In the genomic region with DNA sequence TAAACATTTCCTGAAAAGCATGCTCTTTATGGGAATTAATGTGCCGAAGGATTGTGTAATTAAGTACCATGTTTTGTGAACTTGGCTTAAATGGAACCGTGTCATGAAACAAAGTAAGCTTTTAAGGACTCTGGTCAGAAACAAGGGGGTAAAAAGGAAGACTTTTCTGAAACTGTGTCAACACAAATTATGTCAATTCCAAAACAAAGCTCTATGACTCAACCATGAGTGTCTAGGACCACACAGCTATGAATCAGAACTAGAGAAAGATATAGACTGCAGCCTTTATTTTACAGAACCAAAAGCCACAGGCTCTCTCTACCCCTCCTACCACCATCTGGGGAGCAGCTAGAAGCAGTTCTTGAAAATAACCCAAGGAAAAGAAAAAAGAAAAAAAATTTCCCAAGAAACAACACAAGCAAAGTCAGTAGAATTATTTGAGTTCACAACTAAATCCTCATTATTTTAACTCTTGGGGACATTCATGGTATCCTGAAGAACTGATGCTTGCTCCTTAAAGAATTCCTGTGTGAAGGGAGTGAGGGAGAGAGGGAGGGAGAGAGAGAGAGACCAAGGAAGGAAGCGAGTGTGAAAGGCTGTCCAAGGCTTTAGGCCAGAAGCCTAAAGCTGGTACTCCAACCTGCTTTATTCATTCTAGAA, we compare ENCODE assay signal across 8 cellular contexts.
A peak's percentile ranks its signal among the peaks of the same experiment; 100 is the strongest.
DNase-seq lines count a peak whose midpoint lies in the region; ATAC-seq and TF ChIP-seq lines count a peak whose summit lies in the region.

No MANE protein-coding gene starts in this region.

- H3K27me3 ChIP-seq in SU-DHL-6 (ENCODE audit: low read length) (no peaks in the 10 kb centered on the region), aorta (ENCODE audit: control insufficient read depth in 1 of 2, insufficient read depth in 2 of 2, low read length in 1 of 2) (no peaks in the 10 kb centered on the region)

- H3K27ac Mint-ChIP-seq in effector memory CD8-positive, alpha-beta T cell = peak overlapping the region; percentile 27 to 87
- H3K27ac Mint-ChIP-seq in naive B cell = peak overlapping the region in 5 of 6 donors; percentile 37 to 77 (median 67)

- H3K79me2 ChIP-seq in SU-DHL-6 (ENCODE audit: insufficient read depth, low read length) = peaks cover 9% of the 10 kb centered on the region; the same call in 1 of the 2 replicates

- peaks cover 2 to 8% of the 10 kb centered on the region in 2 donors for H3K4me1 ChIP-seq in aorta (ENCODE audit: control insufficient read depth in 1 of 2, insufficient read depth in 2 of 2, low read length in 2 of 2)

- H3K27me3 Mint-ChIP-seq in effector memory CD8-positive, alpha-beta T cell = no peaks in the 10 kb centered on the region
- H3K27me3 Mint-ChIP-seq in naive B cell = no peaks in the 10 kb centered on the region

- no peak overlapping the region for H3K9ac ChIP-seq in SU-DHL-6 (ENCODE audit: low read length)

- H3K27ac ChIP-seq in 22Rv1 (peak overlapping the region; percentile 17; the same call in 1 of the 2 replicates), SU-DHL-6 (ENCODE audit: low read depth, low read length) (peak overlapping the region; percentile 16; the same call in 1 of the 2 replicates), aorta (ENCODE audit: low read depth in 1 of 2, low read length in 2 of 2) (peak overlapping the region; percentile 88 to 89)

- no peaks in the 10 kb centered on the region for H3K9me3 Mint-ChIP-seq in effector memory CD8-positive, alpha-beta T cell
- H3K9me3 Mint-ChIP-seq in naive B cell = no peaks in the 10 kb centered on the region

- no peak overlapping the region for H2AFZ ChIP-seq in SU-DHL-6 (ENCODE audit: low read depth, low read length, severe bottlenecking)

- H3K4me3 ChIP-seq in SU-DHL-6 (ENCODE audit: insufficient read depth, low read length, poor library complexity, severe bottlenecking) (no peak overlapping the region), aorta (ENCODE audit: low read length in 2 of 2) (no peak overlapping the region)

- no peak overlapping the region for H3K4me3 Mint-ChIP-seq in effector memory CD8-positive, alpha-beta T cell
- H3K4me3 Mint-ChIP-seq in naive B cell = no peak overlapping the region

- peaks cover 23% of the 10 kb centered on the region for H3F3A ChIP-seq in SU-DHL-6 (ENCODE audit: insufficient read depth)

- TF ChIP-seq CTCF in 22Rv1 (IDR thresholded peaks at IDR 0.05) = no peak
- TF ChIP-seq CTCF in SU-DHL-6 (IDR thresholded peaks at IDR 0.05; ENCODE audit: insufficient read depth, low read length, poor library complexity, severe bottlenecking) = no peak

- H3K36me3 Mint-ChIP-seq in effector memory CD8-positive, alpha-beta T cell (ENCODE audit: insufficient read depth) = peaks cover 59% of the 10 kb centered on the region
- peaks cover 8 to 26% of the 10 kb centered on the region in 2 donors for H3K36me3 Mint-ChIP-seq in naive B cell

- no peak for DNase-seq in effector memory CD8-positive, alpha-beta T cell
- DNase-seq in naive B cell (no peak), aorta (no peak)
- DNase-seq in central memory CD4-positive, alpha-beta T cell = no peak

- no peaks in the 10 kb centered on the region for H3K9me2 ChIP-seq in SU-DHL-6 (replicated peaks; ENCODE audit: insufficient read depth, low read length)

- ATAC-seq in GM18858 (IDR thresholded peaks at IDR 0.05; ENCODE audit: unreplicated experiment) = peak; percentile 80
- peak; percentile 59 for ATAC-seq in HG03097 (IDR thresholded peaks at IDR 0.05; ENCODE audit: low FRiP score, unreplicated experiment)
- ATAC-seq in effector memory CD8-positive, alpha-beta T cell (replicated peaks) = peak; percentile 53
- no peak for ATAC-seq in naive B cell (ENCODE audit: low read depth in 2 of 2)
- peak; percentile 69 for ATAC-seq in aorta (ENCODE audit: low FRiP score)

- H3K4me2 ChIP-seq in SU-DHL-6 (ENCODE audit: low read depth, low read length, poor library complexity, severe bottlenecking) = no peak overlapping the region

- H4K20me1 ChIP-seq in SU-DHL-6 (ENCODE audit: low read depth, low read length) = no peaks in the 10 kb centered on the region

- 2 to 6% methylated on average over 3 of the region's 3 CpGs for WGBS in aorta, 2 donors

- H3K4me1 Mint-ChIP-seq in effector memory CD8-positive, alpha-beta T cell (ENCODE audit: low read depth in 2 of 2) = peaks cover 14 to 22% of the 10 kb centered on the region in 2 donors
- H3K4me1 Mint-ChIP-seq in naive B cell = peaks cover 10 to 17% (median 13%) of the 10 kb centered on the region in 3 donors

- intact Hi-C loops in aorta (cut with DNase I) = loop anchor here (2.0 to 10.0 kb wide), 6 partner anchors 42 to 370 kb away; no protein-coding TSS in a partner anchor

- H3K36me3 ChIP-seq in SU-DHL-6 (ENCODE audit: low read length) = no peaks in the 10 kb centered on the region; the same call in 1 of the 2 replicates
- H3K36me3 ChIP-seq in aorta (ENCODE audit: control insufficient read depth in 1 of 2, insufficient read depth in 2 of 2, low read length in 1 of 2) = no peaks in the 10 kb centered on the region

- H3K9me3 ChIP-seq in SU-DHL-6 (ENCODE audit: insufficient read depth, low read length) (no peaks in the 10 kb centered on the region), aorta (ENCODE audit: control insufficient read depth, low read length) (no peaks in the 10 kb centered on the region)

Comparison
In these comparisons a context has a peak if more than half of its experiments do, and no peak if none do; other contexts are left out.
1. H3K27ac ChIP-seq: peak in every context shown above with its lines; median percentile 88 in aorta; 17 in 22Rv1; 16 in SU-DHL-6.
2. ATAC-seq: peak in GM18858 (single experiment), HG03097 (single experiment), effector memory CD8-positive, alpha-beta T cell (single experiment) and aorta (single experiment); none in naive B cell (0 of 2).